In genomic region chr11:62217191-62217748, GRCh38 we compare ENCODE assay signal across 9 cellular contexts. TPM values are rescaled to one million over a fixed set of nuclear protein-coding genes. Genes with fewer than 3 reads are reported as not detected.
DNase-seq lines count a peak whose midpoint lies in the region; ATAC-seq, FAIRE-seq and TF ChIP-seq lines count a peak whose summit lies in the region.
"Had no signal": no experiment of that assay in that cellular context is flagged by ENCODE, and none has a peak within 500 bp of the region (broad histone marks: within the 10 kb centered on the region; RNA-seq: fewer than 3 reads in every experiment).

No MANE protein-coding gene starts in this region.

- intact Hi-C loops in heart left ventricle (cut with DNase I), result no loop called here

- TF ChIP-seq CTCF in 22Rv1 (IDR thresholded peaks at IDR 0.05) (peak; percentile 79), epithelial cell of esophagus (IDR thresholded peaks at IDR 0.05; ENCODE audit: insufficient read depth, low read depth, low read length, missing control alignments) (peak; percentile 61), heart left ventricle (IDR thresholded peaks at IDR 0.05) (peak in 4 of 12 donors; percentile 15 to 37 (median 23))

- no peaks in the 10 kb centered on the region for H3K4me1 ChIP-seq in heart left ventricle

- peak; percentile 78 for FAIRE-seq in G401.6 (lab: Jason Lieb, UNC)

- no peak for ATAC-seq in heart left ventricle
- no peak for ATAC-seq in HG02884 (IDR thresholded peaks at IDR 0.05; ENCODE audit: unreplicated experiment)
- no peak for ATAC-seq in HG03045 (IDR thresholded peaks at IDR 0.05; ENCODE audit: unreplicated experiment)

- H3K27ac ChIP-seq in 22Rv1, result no peak overlapping the region
- H3K27ac ChIP-seq in heart left ventricle, result no peak overlapping the region

- no peaks in the 10 kb centered on the region for H3K36me3 ChIP-seq in heart left ventricle

- H3K4me3 ChIP-seq in epithelial cell of esophagus (ENCODE audit: low read length), result no peak overlapping the region
- H3K4me3 ChIP-seq in heart left ventricle, result no peak overlapping the region

- peaks cover 0 to 5% (median 0%) of the 10 kb centered on the region in 9 donors for H3K27me3 ChIP-seq in heart left ventricle

- WGBS in heart left ventricle, 4 donors, result 38 to 45% (median 41%) methylated on average over 5 of the region's 5 CpGs

- H3K9me3 ChIP-seq in heart left ventricle, result peaks cover 0 to 20% (median 6%) of the 10 kb centered on the region in 12 donors

- TF ChIP-seq POLR2A in heart left ventricle (IDR thresholded peaks at IDR 0.05), result no peak

- DNase-seq in NCI-H345 treated with DMSO at 0.1 percent for 48 hours (lab: John Stamatoyannopoulos, UW; ENCODE audit: unreplicated experiment) (peak; percentile 50), epithelial cell of esophagus (ENCODE audit: low read depth) (peak; percentile 32), nucleus accumbens (lab: John Stamatoyannopoulos, UW) (no peak), heart left ventricle (no peak)
- DNase-seq: stimulated activated naive CD4-positive, alpha-beta T cell treated with Interleukin-2 at 50 U/mL for 16 hours had no signal

RNA-seq across cellular contexts. Expression of gene SCGB2A1, which starts 8.8 kb away (rescaled TPM):
- total RNA-seq in heart left ventricle, result not detected
- polyA plus RNA-seq in heart left ventricle, result not detected

RNA-seq across cellular contexts. Expression of gene SCGB1D2, which starts 24.8 kb away (rescaled TPM):
- total RNA-seq in heart left ventricle, result 1 to 10 TPM in 4 of 9 donors, under 1 TPM in 1, not detected in 4; 0.67 to 3.8 (median 1.5) TPM
- polyA plus RNA-seq in heart left ventricle, result 1 to 10 TPM in 1 of 2 donors, under 1 TPM in 1; 0.36 to 3.1 TPM

RNA-seq across cellular contexts. Expression of gene SCGB1D1, which starts 27.3 kb away (rescaled TPM):
- not detected for total RNA-seq in heart left ventricle
- not detected for polyA plus RNA-seq in heart left ventricle

RNA-seq across cellular contexts. Expression of gene SCGB2A2, which starts 52.7 kb away (rescaled TPM):
- not detected for total RNA-seq in heart left ventricle
- not detected for polyA plus RNA-seq in heart left ventricle

Comparison
In these comparisons a context has a peak if more than half of its experiments do, and no peak if none do; other contexts are left out.
1. DNase-seq: peak in NCI-H345 treated with DMSO at 0.1 percent for 48 hours (single experiment) and epithelial cell of esophagus (single experiment); none in nucleus accumbens (0 of 56) and heart left ventricle (0 of 5).